ENCODE assay signal across 1 cellular context in the genomic region with DNA sequence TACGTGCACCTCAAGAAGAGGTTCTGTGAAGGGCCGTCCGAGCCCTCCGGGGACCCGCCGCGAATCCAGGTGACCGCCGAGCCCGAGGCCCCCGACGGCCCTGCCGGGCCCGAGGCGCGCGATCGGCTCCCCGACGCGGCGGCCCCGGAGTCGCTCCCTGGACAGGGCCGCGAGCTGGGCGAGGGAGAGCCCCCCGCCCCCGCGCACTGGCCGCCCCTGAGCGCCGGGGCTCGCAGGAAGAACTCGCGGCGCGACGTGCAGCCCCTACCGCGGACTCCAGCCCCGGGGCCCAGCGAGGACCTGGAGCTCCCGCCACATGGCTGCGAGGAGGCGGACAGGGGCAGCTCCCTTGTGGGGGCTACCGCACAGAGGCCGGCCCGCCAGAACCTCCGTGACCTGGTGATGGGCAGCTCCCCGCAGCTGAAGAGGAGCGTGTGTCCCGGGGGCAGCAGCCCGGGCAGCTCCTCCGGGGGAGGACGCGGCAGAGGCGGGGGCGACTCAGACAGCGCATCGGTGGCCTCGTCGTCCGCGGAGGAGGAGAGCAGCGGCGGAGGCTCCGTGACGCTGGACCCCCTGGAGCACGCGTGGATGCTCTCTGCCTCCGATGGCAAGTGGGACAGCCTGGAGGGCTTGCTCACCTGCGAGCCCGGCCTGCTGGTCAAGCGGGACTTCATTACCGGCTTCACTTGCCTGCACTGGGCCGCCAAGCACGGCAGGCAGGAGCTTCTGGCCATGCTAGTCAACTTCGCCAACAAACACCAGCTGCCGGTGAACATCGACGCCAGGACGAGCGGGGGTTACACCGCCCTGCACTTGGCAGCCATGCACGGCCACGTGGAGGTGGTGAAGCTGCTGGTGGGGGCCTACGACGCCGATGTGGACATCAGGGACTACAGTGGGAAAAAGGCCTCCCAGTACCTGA.
TF ChIP-seq lines count a peak whose summit lies in the region.

No MANE protein-coding gene starts in this region.

TF ChIP-seq in HepG2, 621 proteins besides CTCF, POLR2A, EP300 and RAD21 (continued from another document and continues in another):
- TF ChIP-seq, protein P1, sequence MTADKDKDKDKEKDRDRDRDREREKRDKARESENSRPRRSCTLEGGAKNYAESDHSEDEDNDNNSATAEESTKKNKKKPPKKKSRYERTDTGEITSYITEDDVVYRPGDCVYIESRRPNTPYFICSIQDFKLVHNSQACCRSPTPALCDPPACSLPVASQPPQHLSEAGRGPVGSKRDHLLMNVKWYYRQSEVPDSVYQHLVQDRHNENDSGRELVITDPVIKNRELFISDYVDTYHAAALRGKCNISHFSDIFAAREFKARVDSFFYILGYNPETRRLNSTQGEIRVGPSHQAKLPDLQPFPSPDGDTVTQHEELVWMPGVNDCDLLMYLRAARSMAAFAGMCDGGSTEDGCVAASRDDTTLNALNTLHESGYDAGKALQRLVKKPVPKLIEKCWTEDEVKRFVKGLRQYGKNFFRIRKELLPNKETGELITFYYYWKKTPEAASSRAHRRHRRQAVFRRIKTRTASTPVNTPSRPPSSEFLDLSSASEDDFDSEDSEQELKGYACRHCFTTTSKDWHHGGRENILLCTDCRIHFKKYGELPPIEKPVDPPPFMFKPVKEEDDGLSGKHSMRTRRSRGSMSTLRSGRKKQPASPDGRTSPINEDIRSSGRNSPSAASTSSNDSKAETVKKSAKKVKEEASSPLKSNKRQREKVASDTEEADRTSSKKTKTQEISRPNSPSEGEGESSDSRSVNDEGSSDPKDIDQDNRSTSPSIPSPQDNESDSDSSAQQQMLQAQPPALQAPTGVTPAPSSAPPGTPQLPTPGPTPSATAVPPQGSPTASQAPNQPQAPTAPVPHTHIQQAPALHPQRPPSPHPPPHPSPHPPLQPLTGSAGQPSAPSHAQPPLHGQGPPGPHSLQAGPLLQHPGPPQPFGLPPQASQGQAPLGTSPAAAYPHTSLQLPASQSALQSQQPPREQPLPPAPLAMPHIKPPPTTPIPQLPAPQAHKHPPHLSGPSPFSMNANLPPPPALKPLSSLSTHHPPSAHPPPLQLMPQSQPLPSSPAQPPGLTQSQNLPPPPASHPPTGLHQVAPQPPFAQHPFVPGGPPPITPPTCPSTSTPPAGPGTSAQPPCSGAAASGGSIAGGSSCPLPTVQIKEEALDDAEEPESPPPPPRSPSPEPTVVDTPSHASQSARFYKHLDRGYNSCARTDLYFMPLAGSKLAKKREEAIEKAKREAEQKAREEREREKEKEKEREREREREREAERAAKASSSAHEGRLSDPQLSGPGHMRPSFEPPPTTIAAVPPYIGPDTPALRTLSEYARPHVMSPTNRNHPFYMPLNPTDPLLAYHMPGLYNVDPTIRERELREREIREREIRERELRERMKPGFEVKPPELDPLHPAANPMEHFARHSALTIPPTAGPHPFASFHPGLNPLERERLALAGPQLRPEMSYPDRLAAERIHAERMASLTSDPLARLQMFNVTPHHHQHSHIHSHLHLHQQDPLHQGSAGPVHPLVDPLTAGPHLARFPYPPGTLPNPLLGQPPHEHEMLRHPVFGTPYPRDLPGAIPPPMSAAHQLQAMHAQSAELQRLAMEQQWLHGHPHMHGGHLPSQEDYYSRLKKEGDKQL (CRISPR knock-in tag; IDR thresholded peaks at IDR 0.05; ENCODE audit: low read depth): 0 out of 2 replicates have a peak, but pooled peaks have one; percentile 47
- TF ChIP-seq ZFX (CRISPR knock-in tag; IDR thresholded peaks at IDR 0.05; ENCODE audit: low read depth): peak; percentile 85
- no peak for TF ChIP-seq ZNF567 (CRISPR knock-in tag; IDR thresholded peaks at IDR 0.05; ENCODE audit: borderline replicate concordance)
- TF ChIP-seq TBP (CRISPR knock-in tag; IDR thresholded peaks at IDR 0.05): no peak
- peak; percentile 24 for TF ChIP-seq IKZF4 (CRISPR knock-in tag; IDR thresholded peaks at IDR 0.05; ENCODE audit: borderline replicate concordance, low read depth, not compliant biosample characterization)
- TF ChIP-seq PPARG (CRISPR knock-in tag; conservative IDR thresholded peaks at IDR 0.05): no peak
- TF ChIP-seq, protein P2, sequence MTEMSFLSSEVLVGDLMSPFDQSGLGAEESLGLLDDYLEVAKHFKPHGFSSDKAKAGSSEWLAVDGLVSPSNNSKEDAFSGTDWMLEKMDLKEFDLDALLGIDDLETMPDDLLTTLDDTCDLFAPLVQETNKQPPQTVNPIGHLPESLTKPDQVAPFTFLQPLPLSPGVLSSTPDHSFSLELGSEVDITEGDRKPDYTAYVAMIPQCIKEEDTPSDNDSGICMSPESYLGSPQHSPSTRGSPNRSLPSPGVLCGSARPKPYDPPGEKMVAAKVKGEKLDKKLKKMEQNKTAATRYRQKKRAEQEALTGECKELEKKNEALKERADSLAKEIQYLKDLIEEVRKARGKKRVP (CRISPR knock-in tag; IDR thresholded peaks at IDR 0.05): peak in 1 of 2 experiments; percentile 15; a peak in 1 of 4 replicates
- no peak for TF ChIP-seq NR2F2 (IDR thresholded peaks at IDR 0.05; ENCODE audit: borderline replicate concordance, low read depth)
- no peak for TF ChIP-seq YY1 (IDR thresholded peaks at IDR 0.05; ENCODE audit: insufficient read depth, insufficient replicate concordance, low read depth, low read length)
- TF ChIP-seq NFE2L1 (CRISPR knock-in tag; IDR thresholded peaks at IDR 0.05; ENCODE audit: borderline replicate concordance): no peak
- TF ChIP-seq KAT8 (CRISPR knock-in tag; IDR thresholded peaks at IDR 0.05): no peak; the same call in 1 of the 2 replicates
- no peak for TF ChIP-seq SIN3B (IDR thresholded peaks at IDR 0.05; ENCODE audit: low read length)
- 0 out of 2 replicates have a peak, but pooled peaks have one; percentile 27 for TF ChIP-seq ATF7-NPFF (CRISPR knock-in tag; IDR thresholded peaks at IDR 0.05; ENCODE audit: low read depth)
- peak; percentile 43; the same call in 1 of the 2 replicates for TF ChIP-seq ISL2 (CRISPR knock-in tag; IDR thresholded peaks at IDR 0.05)
- TF ChIP-seq TOPORS (CRISPR knock-in tag; IDR thresholded peaks at IDR 0.05): no peak; the same call in 1 of the 2 replicates
- TF ChIP-seq ZNF546 (CRISPR knock-in tag; conservative IDR thresholded peaks at IDR 0.05): peak; percentile 92
- TF ChIP-seq MYPOP (CRISPR knock-in tag; IDR thresholded peaks at IDR 0.05): peak; percentile 32; the same call in 1 of the 2 replicates
- peak; percentile 89 for TF ChIP-seq HES4 (CRISPR knock-in tag; IDR thresholded peaks at IDR 0.05; ENCODE audit: borderline replicate concordance)
- peak; percentile 53; the same call in 1 of the 2 replicates for TF ChIP-seq KMT2B (CRISPR knock-in tag; IDR thresholded peaks at IDR 0.05)
- TF ChIP-seq FOXC1 (CRISPR knock-in tag; IDR thresholded peaks at IDR 0.05; ENCODE audit: borderline replicate concordance): peak; percentile 83; the same call in 1 of the 2 replicates
- TF ChIP-seq ZNF263 (CRISPR knock-in tag; IDR thresholded peaks at IDR 0.05): 0 out of 2 replicates have a peak, but pooled peaks have one; percentile 13
- no peak for TF ChIP-seq NBN (conservative IDR thresholded peaks at IDR 0.05)
- no peak for TF ChIP-seq SCMH1 (CRISPR knock-in tag; IDR thresholded peaks at IDR 0.05; ENCODE audit: borderline replicate concordance)
- peak; percentile 96 for TF ChIP-seq REL (CRISPR knock-in tag; conservative IDR thresholded peaks at IDR 0.05)
- 0 out of 2 replicates have a peak, but pooled peaks have one; percentile 16 for TF ChIP-seq ZFYVE20 (CRISPR knock-in tag; IDR thresholded peaks at IDR 0.05; ENCODE audit: borderline replicate concordance, low read depth)
- no peak for TF ChIP-seq SIX1 (CRISPR knock-in tag; IDR thresholded peaks at IDR 0.05; ENCODE audit: borderline replicate concordance)
- TF ChIP-seq RNF2 (conservative IDR thresholded peaks at IDR 0.05; ENCODE audit: low read depth): peak; percentile 76; the same call in 1 of the 2 replicates
- TF ChIP-seq ZNF839 (CRISPR knock-in tag; IDR thresholded peaks at IDR 0.05; ENCODE audit: borderline replicate concordance): no peak; the same call in 1 of the 2 replicates
- TF ChIP-seq ZNF605 (CRISPR knock-in tag; IDR thresholded peaks at IDR 0.05): 0 out of 2 replicates have a peak, but pooled peaks have one; percentile 35
- peak; percentile 48; the same call in 1 of the 2 replicates for TF ChIP-seq ZBTB20 (CRISPR knock-in tag; IDR thresholded peaks at IDR 0.05; ENCODE audit: borderline replicate concordance, low read depth)
- TF ChIP-seq TEAD2 (CRISPR knock-in tag; IDR thresholded peaks at IDR 0.05): no peak
- peak; percentile 88; the same call in 1 of the 2 replicates for TF ChIP-seq PAWR (CRISPR knock-in tag; IDR thresholded peaks at IDR 0.05; ENCODE audit: borderline replicate concordance)
- TF ChIP-seq, protein P3, sequence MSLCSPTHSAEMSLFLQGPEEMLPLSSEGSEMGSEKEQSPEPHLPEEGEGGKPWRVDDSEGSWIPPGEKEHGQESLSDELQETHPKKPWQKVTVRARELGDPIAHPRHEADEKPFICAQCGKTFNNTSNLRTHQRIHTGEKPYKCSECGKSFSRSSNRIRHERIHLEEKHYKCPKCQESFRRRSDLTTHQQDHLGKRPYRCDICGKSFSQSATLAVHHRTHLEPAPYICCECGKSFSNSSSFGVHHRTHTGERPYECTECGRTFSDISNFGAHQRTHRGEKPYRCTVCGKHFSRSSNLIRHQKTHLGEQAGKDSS (CRISPR knock-in tag; IDR thresholded peaks at IDR 0.05; ENCODE audit: borderline replicate concordance, low read depth): peak; percentile 94; the same call in 1 of the 2 replicates
- no peak for TF ChIP-seq MTF1 (CRISPR knock-in tag; IDR thresholded peaks at IDR 0.05)
- TF ChIP-seq MTA3 (CRISPR knock-in tag; IDR thresholded peaks at IDR 0.05): no peak
- TF ChIP-seq, protein P4, sequence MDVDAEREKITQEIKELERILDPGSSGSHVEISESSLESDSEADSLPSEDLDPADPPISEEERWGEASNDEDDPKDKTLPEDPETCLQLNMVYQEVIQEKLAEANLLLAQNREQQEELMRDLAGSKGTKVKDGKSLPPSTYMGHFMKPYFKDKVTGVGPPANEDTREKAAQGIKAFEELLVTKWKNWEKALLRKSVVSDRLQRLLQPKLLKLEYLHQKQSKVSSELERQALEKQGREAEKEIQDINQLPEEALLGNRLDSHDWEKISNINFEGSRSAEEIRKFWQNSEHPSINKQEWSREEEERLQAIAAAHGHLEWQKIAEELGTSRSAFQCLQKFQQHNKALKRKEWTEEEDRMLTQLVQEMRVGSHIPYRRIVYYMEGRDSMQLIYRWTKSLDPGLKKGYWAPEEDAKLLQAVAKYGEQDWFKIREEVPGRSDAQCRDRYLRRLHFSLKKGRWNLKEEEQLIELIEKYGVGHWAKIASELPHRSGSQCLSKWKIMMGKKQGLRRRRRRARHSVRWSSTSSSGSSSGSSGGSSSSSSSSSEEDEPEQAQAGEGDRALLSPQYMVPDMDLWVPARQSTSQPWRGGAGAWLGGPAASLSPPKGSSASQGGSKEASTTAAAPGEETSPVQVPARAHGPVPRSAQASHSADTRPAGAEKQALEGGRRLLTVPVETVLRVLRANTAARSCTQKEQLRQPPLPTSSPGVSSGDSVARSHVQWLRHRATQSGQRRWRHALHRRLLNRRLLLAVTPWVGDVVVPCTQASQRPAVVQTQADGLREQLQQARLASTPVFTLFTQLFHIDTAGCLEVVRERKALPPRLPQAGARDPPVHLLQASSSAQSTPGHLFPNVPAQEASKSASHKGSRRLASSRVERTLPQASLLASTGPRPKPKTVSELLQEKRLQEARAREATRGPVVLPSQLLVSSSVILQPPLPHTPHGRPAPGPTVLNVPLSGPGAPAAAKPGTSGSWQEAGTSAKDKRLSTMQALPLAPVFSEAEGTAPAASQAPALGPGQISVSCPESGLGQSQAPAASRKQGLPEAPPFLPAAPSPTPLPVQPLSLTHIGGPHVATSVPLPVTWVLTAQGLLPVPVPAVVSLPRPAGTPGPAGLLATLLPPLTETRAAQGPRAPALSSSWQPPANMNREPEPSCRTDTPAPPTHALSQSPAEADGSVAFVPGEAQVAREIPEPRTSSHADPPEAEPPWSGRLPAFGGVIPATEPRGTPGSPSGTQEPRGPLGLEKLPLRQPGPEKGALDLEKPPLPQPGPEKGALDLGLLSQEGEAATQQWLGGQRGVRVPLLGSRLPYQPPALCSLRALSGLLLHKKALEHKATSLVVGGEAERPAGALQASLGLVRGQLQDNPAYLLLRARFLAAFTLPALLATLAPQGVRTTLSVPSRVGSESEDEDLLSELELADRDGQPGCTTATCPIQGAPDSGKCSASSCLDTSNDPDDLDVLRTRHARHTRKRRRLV (CRISPR knock-in tag; IDR thresholded peaks at IDR 0.05): peak; percentile 88
- TF ChIP-seq FOXM1 (CRISPR knock-in tag; IDR thresholded peaks at IDR 0.05): no peak
- peak; percentile 97; the same call in 1 of the 2 replicates for TF ChIP-seq ZNF230 (CRISPR knock-in tag; IDR thresholded peaks at IDR 0.05)
- no peak for TF ChIP-seq KDM3A (CRISPR knock-in tag; IDR thresholded peaks at IDR 0.05; ENCODE audit: low read depth)
- TF ChIP-seq PAF1 (CRISPR knock-in tag; IDR thresholded peaks at IDR 0.05): no peak
- no peak for TF ChIP-seq KDM6A (CRISPR knock-in tag; IDR thresholded peaks at IDR 0.05; ENCODE audit: low read depth)
- peak; percentile 92; the same call in 1 of the 2 replicates for TF ChIP-seq ZNF776 (CRISPR knock-in tag; IDR thresholded peaks at IDR 0.05)
